8 cellular contexts compared by ENCODE assay signal in the genomic region with DNA sequence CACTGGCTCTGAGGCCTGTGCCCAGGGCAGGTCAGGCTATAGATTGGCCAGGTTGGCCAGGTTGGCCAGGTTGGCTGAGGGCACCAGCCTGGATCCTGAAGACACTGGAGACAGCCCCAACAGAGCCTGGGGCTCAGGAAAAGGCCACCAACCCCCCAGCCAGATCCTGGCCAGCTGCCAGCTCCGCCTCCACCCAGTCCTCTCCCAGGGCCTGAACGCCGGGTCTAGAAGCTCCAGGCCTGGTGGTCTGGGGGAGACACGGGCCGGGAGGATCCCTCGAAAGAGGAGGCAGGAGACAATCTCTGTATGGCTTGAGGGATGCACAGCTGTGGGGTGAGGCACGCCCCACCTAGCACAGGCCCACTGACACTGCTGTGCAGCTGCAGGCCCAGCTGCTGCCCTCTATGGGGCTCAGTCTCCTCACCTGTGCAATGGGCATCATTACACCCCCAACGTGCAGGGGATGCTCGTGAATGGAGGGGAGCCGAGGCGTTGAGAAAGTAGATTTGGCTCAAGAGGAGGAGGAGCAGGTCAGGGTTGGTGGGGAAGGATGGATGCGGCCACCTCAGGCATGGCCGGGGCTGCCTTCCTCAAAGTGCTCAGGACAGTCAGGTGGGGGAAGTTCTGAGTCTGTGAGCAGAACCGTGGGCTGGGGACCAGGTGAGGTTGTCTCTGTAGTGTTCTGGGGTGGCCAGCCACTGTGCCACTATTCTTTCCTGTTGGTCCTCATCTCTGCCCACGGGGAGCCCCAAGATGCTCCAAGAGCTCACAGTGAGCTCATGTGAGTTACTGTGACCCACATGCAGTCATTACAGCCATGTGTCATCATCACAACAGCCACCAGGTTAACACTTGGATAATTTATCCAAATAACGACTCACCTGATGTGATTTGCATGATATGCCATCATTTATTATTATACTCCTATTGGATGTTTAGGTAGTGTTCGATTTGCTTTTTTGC. TPM values are rescaled to one million over a fixed set of nuclear protein-coding genes. Genes with fewer than 3 reads are reported as not detected.
"Had no signal": no experiment of that assay in that cellular context is flagged by ENCODE, and none has a peak within 500 bp of the region (broad histone marks: within the 10 kb centered on the region; RNA-seq: fewer than 3 reads in every experiment).

No MANE protein-coding gene starts in this region.

- DNase-seq: activated gamma-delta T cell had no signal

- H3K9me3 Mint-ChIP-seq: naive thymus-derived CD4-positive, alpha-beta T cell had no signal

RNA-seq across cellular contexts. Expression of a gene that starts 10.8 kb away (rescaled TPM):
- total RNA-seq: ascending aorta; bronchial epithelial cell; endothelial cell of umbilical vein; lung microvascular endothelial cell; mononuclear cell; naive thymus-derived CD4-positive, alpha-beta T cell; T-helper 2 cell treated with Interferon-gamma antibody and Interleukin-4, amounts not matched to agents 100 ng/mL and 5 ng/mL, for 36 hours had no signal

RNA-seq across cellular contexts. Expression of a gene that starts 28.2 kb away (rescaled TPM):
- total RNA-seq: ascending aorta, bronchial epithelial cell, endothelial cell of umbilical vein, lung microvascular endothelial cell had no signal

RNA-seq across cellular contexts. Expression of a gene that starts 29.2 kb away (rescaled TPM):
- total RNA-seq: ascending aorta; bronchial epithelial cell; endothelial cell of umbilical vein; lung microvascular endothelial cell; mononuclear cell; naive thymus-derived CD4-positive, alpha-beta T cell; T-helper 2 cell treated with Interferon-gamma antibody and Interleukin-4, amounts not matched to agents 100 ng/mL and 5 ng/mL, for 36 hours had no signal

RNA-seq across cellular contexts. Expression of a gene that starts 38.7 kb away (rescaled TPM):
- total RNA-seq: ascending aorta; bronchial epithelial cell; endothelial cell of umbilical vein; lung microvascular endothelial cell; mononuclear cell; naive thymus-derived CD4-positive, alpha-beta T cell; T-helper 2 cell treated with Interferon-gamma antibody and Interleukin-4, amounts not matched to agents 100 ng/mL and 5 ng/mL, for 36 hours had no signal
